In genomic region chr12:109757671-109758265, GRCh38 we compare ENCODE assay signal across 27 cellular contexts. TPM values are rescaled to one million over a fixed set of nuclear protein-coding genes. Genes with fewer than 3 reads are reported as not detected.
DNase-seq lines count a peak whose midpoint lies in the region; ATAC-seq and TF ChIP-seq lines count a peak whose summit lies in the region.
"Had no signal": no experiment of that assay in that cellular context is flagged by ENCODE, and none has a peak within 500 bp of the region (broad histone marks: within the 10 kb centered on the region; RNA-seq: fewer than 3 reads in every experiment).

No MANE protein-coding gene starts in this region.

- CTCF ChIA-PET in activated CD8-positive, alpha-beta memory T cell treated with anti-CD3 and anti-CD28 coated beads, Interleukin-2, amount 10 ng/mL, durations not matched to agents 7 days and 5 days (lab: Charles Lee): interaction anchor here (1.0 to 1.1 kb wide), 2 partner anchors 18 to 160 kb away, joined by 3 to 4 read pairs; no protein-coding TSS in a partner anchor
- CTCF ChIA-PET in activated B cell treated with CpG ODN at 0.5 μM for 24 hours (lab: Charles Lee): no interaction called here

- POLR2A ChIA-PET in activated B cell treated with CpG ODN at 0.5 μM for 24 hours (lab: Charles Lee): no interaction called here

- no peak overlapping the region for H3K4me3 ChIP-seq in lower lobe of right lung
- H3K4me3 ChIP-seq: ascending aorta, BLaER1, smooth muscle cell, transverse colon had no signal

- peaks cover 17% of the 10 kb centered on the region for H3K9me3 ChIP-seq in lower lobe of right lung

- DNase-seq in activated CD8-positive, alpha-beta memory T cell treated with anti-CD3 and anti-CD28 coated beads, Interleukin-2, amount 50 U/mL, for 4 hours: peak; percentile 1
- no peak for DNase-seq in activated CD8-positive, alpha-beta memory T cell treated with anti-CD3 and anti-CD28 coated beads, Interleukin-2, amount 10 ng/mL, durations not matched to agents 7 days and 5 days
- DNase-seq in activated B cell treated with CpG ODN at 0.5 μM for 24 hours (peak; percentile 2), lower lobe of right lung (peak; percentile 27), activated gamma-delta T cell treated with Interleukin-2 at 50 U/mL for 16 hours (no peak), HCEC 1CT (no peak)
- DNase-seq in stimulated activated CD4-positive, alpha-beta T cell treated with anti-CD3 and anti-CD28 coated beads, Interleukin-4, amount 100 ng/mL, for 1 hour: no peak
- DNase-seq: activated CD4-positive, alpha-beta T cell treated with anti-CD3 and anti-CD28 coated beads, Interleukin-2, amount 50 U/mL, for 1 hour; activated T-cell treated with anti-CD3 and anti-CD28 coated beads, Interleukin-2, amount 50 U/mL, for 24 hours; COR-L47; foreskin keratinocyte; hippocampal formation; NCI-H1105 treated with DMSO at 0.1 percent for 48 hours; NCI-H2081; NCI-H446 treated with DMSO at 0.1 percent for 48 hours; SIG-M5; stimulated activated CD4-positive, alpha-beta T cell treated with anti-CD3 and anti-CD28 coated beads, Interleukin-2, amount 100 ng/mL, for 48 hours; stimulated activated naive CD4-positive, alpha-beta T cell treated with Interleukin-2 at 50 U/mL for 16 hours had no signal

- no peak overlapping the region for H3K4me3 Mint-ChIP-seq in activated CD8-positive, alpha-beta memory T cell treated with anti-CD3 and anti-CD28 coated beads, Interleukin-2, amount 10 ng/mL, durations not matched to agents 7 days and 5 days
- H3K4me3 Mint-ChIP-seq in activated B cell treated with CpG ODN at 0.5 μM for 24 hours: no peak overlapping the region
- H3K4me3 Mint-ChIP-seq: activated naive CD4-positive, alpha-beta T cell treated with anti-CD3 and anti-CD28 coated beads, Interleukin-2, amount 50 U/mL, for 24 hours; activated T-cell treated with anti-CD3 and anti-CD28 coated beads, Interleukin-2, amount 50 U/mL, for 24 hours; central memory CD8-positive, alpha-beta T cell; T-cell had no signal

- H3K27me3 ChIP-seq in lower lobe of right lung (ENCODE audit: low read depth): no peaks in the 10 kb centered on the region
- H3K27me3 ChIP-seq: ascending aorta, BLaER1, transverse colon had no signal

- intact Hi-C loops in activated B cell treated with CpG ODN at 0.5 μM for 24 hours (cut with micrococcal nuclease): no loop called here
- intact Hi-C loops in lower lobe of right lung (cut with DNase I): no loop called here

- H3K27ac ChIP-seq in lower lobe of right lung (no peak overlapping the region), temporal lobe (ENCODE audit: low read depth, low read length) (peak overlapping the region; percentile 6)
- H3K27ac ChIP-seq: ascending aorta, BLaER1, foreskin keratinocyte, transverse colon had no signal

- H3K27me3 Mint-ChIP-seq in activated CD8-positive, alpha-beta memory T cell treated with anti-CD3 and anti-CD28 coated beads, Interleukin-2, amount 10 ng/mL, durations not matched to agents 7 days and 5 days: peaks cover 12% of the 10 kb centered on the region
- peaks cover 2% of the 10 kb centered on the region for H3K27me3 Mint-ChIP-seq in activated B cell treated with CpG ODN at 0.5 μM for 24 hours
- H3K27me3 Mint-ChIP-seq: activated naive CD4-positive, alpha-beta T cell treated with anti-CD3 and anti-CD28 coated beads, Interleukin-2, amount 50 U/mL, for 24 hours had no signal

- no peaks in the 10 kb centered on the region for H3K4me1 Mint-ChIP-seq in activated CD8-positive, alpha-beta memory T cell treated with anti-CD3 and anti-CD28 coated beads, Interleukin-2, amount 10 ng/mL, durations not matched to agents 7 days and 5 days
- no peaks in the 10 kb centered on the region for H3K4me1 Mint-ChIP-seq in activated B cell treated with CpG ODN at 0.5 μM for 24 hours
- H3K4me1 Mint-ChIP-seq: central memory CD8-positive, alpha-beta T cell had no signal

- H3K36me3 ChIP-seq in lower lobe of right lung: no peaks in the 10 kb centered on the region
- H3K36me3 ChIP-seq: ascending aorta, BLaER1, transverse colon had no signal

- H3K36me3 Mint-ChIP-seq in activated CD8-positive, alpha-beta memory T cell treated with anti-CD3 and anti-CD28 coated beads, Interleukin-2, amount 10 ng/mL, durations not matched to agents 7 days and 5 days: no peaks in the 10 kb centered on the region
- peaks cover 1% of the 10 kb centered on the region for H3K36me3 Mint-ChIP-seq in activated B cell treated with CpG ODN at 0.5 μM for 24 hours (ENCODE audit: low read depth)

- no peak overlapping the region for H3K27ac Mint-ChIP-seq in activated CD8-positive, alpha-beta memory T cell treated with anti-CD3 and anti-CD28 coated beads, Interleukin-2, amount 10 ng/mL, durations not matched to agents 7 days and 5 days
- no peak overlapping the region for H3K27ac Mint-ChIP-seq in activated B cell treated with CpG ODN at 0.5 μM for 24 hours
- H3K27ac Mint-ChIP-seq: activated naive CD4-positive, alpha-beta T cell treated with anti-CD3 and anti-CD28 coated beads, Interleukin-2, amount 50 U/mL, for 24 hours; activated T-cell treated with anti-CD3 and anti-CD28 coated beads, Interleukin-2, amount 50 U/mL, for 24 hours; T-cell had no signal

- H3K9me3 Mint-ChIP-seq in activated CD8-positive, alpha-beta memory T cell treated with anti-CD3 and anti-CD28 coated beads, Interleukin-2, amount 10 ng/mL, durations not matched to agents 7 days and 5 days (ENCODE audit: low read depth): peaks cover 2% of the 10 kb centered on the region
- H3K9me3 Mint-ChIP-seq in activated B cell treated with CpG ODN at 0.5 μM for 24 hours: peaks cover 19% of the 10 kb centered on the region

- H3K4me1 ChIP-seq in lower lobe of right lung: peaks cover 14% of the 10 kb centered on the region
- H3K4me1 ChIP-seq: ascending aorta, foreskin keratinocyte had no signal

- ATAC-seq in activated CD8-positive, alpha-beta memory T cell treated with anti-CD3 and anti-CD28 coated beads, Interleukin-2, amount 10 ng/mL, durations not matched to agents 7 days and 5 days: no peak
- ATAC-seq in activated B cell treated with CpG ODN at 0.5 μM for 24 hours (ENCODE audit: low read depth) (no peak), lower lobe of right lung (no peak)
- ATAC-seq: foreskin keratinocyte, HCT116, T-cell had no signal

- no peak for TF ChIP-seq CTCF in activated B cell treated with CpG ODN at 0.5 μM for 24 hours (IDR thresholded peaks at IDR 0.05)
- TF ChIP-seq CTCF in lower lobe of right lung (IDR thresholded peaks at IDR 0.05): no peak

RNA-seq across cellular contexts. Expression of gene FAM222A, which starts 44.1 kb away (rescaled TPM):
- 1 to 10 TPM in 1 of 2 experiments, under 1 TPM in 1; 0.70 to 1.6 TPM for total RNA-seq in activated CD8-positive, alpha-beta memory T cell treated with anti-CD3 and anti-CD28 coated beads, Interleukin-2, amount 10 ng/mL, durations not matched to agents 7 days and 5 days
- total RNA-seq in activated B cell treated with CpG ODN at 0.5 μM for 24 hours: 0.73 and 1.6 TPM in 2 replicates
- 2.4 TPM for total RNA-seq in lower lobe of right lung
- 3.2 TPM for total RNA-seq in temporal lobe

Comparison
In these comparisons a context has a peak if more than half of its experiments do, and no peak if none do; other contexts are left out.
1. DNase-seq: peak in activated CD8-positive, alpha-beta memory T cell treated with anti-CD3 and anti-CD28 coated beads, Interleukin-2, amount 50 U/mL, for 4 hours (single experiment), activated B cell treated with CpG ODN at 0.5 μM for 24 hours (single experiment) and lower lobe of right lung (single experiment); none in activated CD8-positive, alpha-beta memory T cell treated with anti-CD3 and anti-CD28 coated beads, Interleukin-2, amount 10 ng/mL, durations not matched to agents 7 days and 5 days (single experiment), activated gamma-delta T cell treated with Interleukin-2 at 50 U/mL for 16 hours (single experiment), stimulated activated CD4-positive, alpha-beta T cell treated with anti-CD3 and anti-CD28 coated beads, Interleukin-4, amount 100 ng/mL, for 1 hour (single experiment) and HCEC 1CT (single experiment).